In the genomic region with DNA sequence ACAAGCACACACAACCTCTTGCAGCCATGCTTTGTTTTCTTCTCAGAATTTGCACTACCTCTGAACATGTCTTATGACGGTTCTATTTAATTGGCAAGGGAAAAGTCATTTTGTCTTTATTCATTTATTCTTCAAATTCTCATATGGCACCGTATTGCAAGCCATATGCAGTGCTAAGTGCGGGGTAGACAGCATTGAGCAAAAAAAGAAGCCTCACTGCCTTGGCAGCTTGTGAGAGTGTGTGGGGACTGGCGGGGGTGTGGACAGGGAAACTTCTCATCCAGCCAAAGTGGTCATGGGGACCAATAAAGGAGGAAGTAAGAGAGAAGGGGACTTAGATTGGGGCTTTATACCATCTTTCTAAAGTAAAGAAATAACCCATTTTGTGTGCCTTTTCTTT, we compare ENCODE assay signal across 1 cellular context.
TF ChIP-seq lines count a peak whose summit lies in the region.

No MANE protein-coding gene starts in this region.

TF ChIP-seq in WTC11, 78 proteins besides CTCF, POLR2A, EP300 and RAD21 (continued from another document):
- TF ChIP-seq, protein P1, sequence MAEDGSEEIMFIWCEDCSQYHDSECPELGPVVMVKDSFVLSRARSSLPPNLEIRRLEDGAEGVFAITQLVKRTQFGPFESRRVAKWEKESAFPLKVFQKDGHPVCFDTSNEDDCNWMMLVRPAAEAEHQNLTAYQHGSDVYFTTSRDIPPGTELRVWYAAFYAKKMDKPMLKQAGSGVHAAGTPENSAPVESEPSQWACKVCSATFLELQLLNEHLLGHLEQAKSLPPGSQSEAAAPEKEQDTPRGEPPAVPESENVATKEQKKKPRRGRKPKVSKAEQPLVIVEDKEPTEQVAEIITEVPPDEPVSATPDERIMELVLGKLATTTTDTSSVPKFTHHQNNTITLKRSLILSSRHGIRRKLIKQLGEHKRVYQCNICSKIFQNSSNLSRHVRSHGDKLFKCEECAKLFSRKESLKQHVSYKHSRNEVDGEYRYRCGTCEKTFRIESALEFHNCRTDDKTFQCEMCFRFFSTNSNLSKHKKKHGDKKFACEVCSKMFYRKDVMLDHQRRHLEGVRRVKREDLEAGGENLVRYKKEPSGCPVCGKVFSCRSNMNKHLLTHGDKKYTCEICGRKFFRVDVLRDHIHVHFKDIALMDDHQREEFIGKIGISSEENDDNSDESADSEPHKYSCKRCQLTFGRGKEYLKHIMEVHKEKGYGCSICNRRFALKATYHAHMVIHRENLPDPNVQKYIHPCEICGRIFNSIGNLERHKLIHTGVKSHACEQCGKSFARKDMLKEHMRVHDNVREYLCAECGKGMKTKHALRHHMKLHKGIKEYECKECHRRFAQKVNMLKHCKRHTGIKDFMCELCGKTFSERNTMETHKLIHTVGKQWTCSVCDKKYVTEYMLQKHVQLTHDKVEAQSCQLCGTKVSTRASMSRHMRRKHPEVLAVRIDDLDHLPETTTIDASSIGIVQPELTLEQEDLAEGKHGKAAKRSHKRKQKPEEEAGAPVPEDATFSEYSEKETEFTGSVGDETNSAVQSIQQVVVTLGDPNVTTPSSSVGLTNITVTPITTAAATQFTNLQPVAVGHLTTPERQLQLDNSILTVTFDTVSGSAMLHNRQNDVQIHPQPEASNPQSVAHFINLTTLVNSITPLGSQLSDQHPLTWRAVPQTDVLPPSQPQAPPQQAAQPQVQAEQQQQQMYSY (CRISPR knock-in tag; IDR thresholded peaks at IDR 0.05) = no peak
